Comparison of ENCODE assay signal across 8 cellular contexts in genomic region chr5:71601222-71602026, GRCh38. TPM values are rescaled to one million over a fixed set of nuclear protein-coding genes. Genes with fewer than 3 reads are reported as not detected.
DNase-seq lines count a peak whose midpoint lies in the region; ATAC-seq and FAIRE-seq lines count a peak whose summit lies in the region.

No MANE protein-coding gene starts in this region.

- H3K27me3 Mint-ChIP-seq in activated CD8-positive, alpha-beta T cell treated with anti-CD3 and anti-CD28 coated beads, Interleukin-2, amount 10 ng/mL, durations not matched to agents 7 days and 5 days (ENCODE audit: low read depth), result no peaks in the 10 kb centered on the region
- H3K27me3 Mint-ChIP-seq in naive thymus-derived CD8-positive, alpha-beta T cell, result no peaks in the 10 kb centered on the region
- no peaks in the 10 kb centered on the region for H3K27me3 Mint-ChIP-seq in stimulated activated naive CD8-positive, alpha-beta T cell treated with anti-CD3 and anti-CD28 coated beads, Interleukin-15, amount 100 ng/mL, for 72 hours

- H3K36me3 Mint-ChIP-seq in activated CD8-positive, alpha-beta T cell treated with anti-CD3 and anti-CD28 coated beads, Interleukin-2, amount 10 ng/mL, durations not matched to agents 7 days and 5 days (ENCODE audit: low read depth), result peaks cover 55% of the 10 kb centered on the region
- H3K36me3 Mint-ChIP-seq in naive thymus-derived CD8-positive, alpha-beta T cell, result peaks cover 15 to 80% (median 35%) of the 10 kb centered on the region in 3 donors

- ATAC-seq in Right ventricle myocardium inferior (peak; percentile 88), HG02852 (IDR thresholded peaks at IDR 0.05; ENCODE audit: unreplicated experiment) (peak; percentile 95)
- ATAC-seq in activated CD8-positive, alpha-beta T cell treated with anti-CD3 and anti-CD28 coated beads, Interleukin-2, amount 10 ng/mL, durations not matched to agents 7 days and 5 days, result peak; percentile 94
- peak; percentile 92 to 96 for ATAC-seq in naive thymus-derived CD8-positive, alpha-beta T cell
- peak; percentile 96 for ATAC-seq in stimulated activated naive CD8-positive, alpha-beta T cell treated with anti-CD3 and anti-CD28 coated beads, Interleukin-15, amount 100 ng/mL, for 72 hours

- intact Hi-C loops in Right ventricle myocardium inferior (cut with DNase I) (no loop called here), cardiac septum (cut with DNase I) (no loop called here)

- H3K9me3 Mint-ChIP-seq in activated CD8-positive, alpha-beta T cell treated with anti-CD3 and anti-CD28 coated beads, Interleukin-2, amount 10 ng/mL, durations not matched to agents 7 days and 5 days (ENCODE audit: insufficient read depth), result no peaks in the 10 kb centered on the region
- no peaks in the 10 kb centered on the region for H3K9me3 Mint-ChIP-seq in naive thymus-derived CD8-positive, alpha-beta T cell
- H3K9me3 Mint-ChIP-seq in stimulated activated naive CD8-positive, alpha-beta T cell treated with anti-CD3 and anti-CD28 coated beads, Interleukin-15, amount 100 ng/mL, for 72 hours, result no peaks in the 10 kb centered on the region

- H3K4me3 Mint-ChIP-seq in activated CD8-positive, alpha-beta T cell treated with anti-CD3 and anti-CD28 coated beads, Interleukin-2, amount 10 ng/mL, durations not matched to agents 7 days and 5 days, result peak overlapping the region; percentile 16
- H3K4me3 Mint-ChIP-seq in naive thymus-derived CD8-positive, alpha-beta T cell, result peak overlapping the region in 5 of 10 donors; percentile 32 to 68 (median 63)
- peak overlapping the region; percentile 51 to 74 for H3K4me3 Mint-ChIP-seq in stimulated activated naive CD8-positive, alpha-beta T cell treated with anti-CD3 and anti-CD28 coated beads, Interleukin-15, amount 100 ng/mL, for 72 hours

- H3K4me1 Mint-ChIP-seq in activated CD8-positive, alpha-beta T cell treated with anti-CD3 and anti-CD28 coated beads, Interleukin-2, amount 10 ng/mL, durations not matched to agents 7 days and 5 days (ENCODE audit: low read depth), result peaks cover 41% of the 10 kb centered on the region
- peaks cover 7 to 37% (median 20%) of the 10 kb centered on the region in 4 donors for H3K4me1 Mint-ChIP-seq in naive thymus-derived CD8-positive, alpha-beta T cell
- H3K4me1 Mint-ChIP-seq in stimulated activated naive CD8-positive, alpha-beta T cell treated with anti-CD3 and anti-CD28 coated beads, Interleukin-15, amount 100 ng/mL, for 72 hours, result peaks cover 33% of the 10 kb centered on the region

- POLR2A ChIA-PET in activated CD8-positive, alpha-beta T cell treated with anti-CD3 and anti-CD28 coated beads, Interleukin-2, amount 10 ng/mL, durations not matched to agents 7 days and 5 days (lab: Charles Lee), result interaction anchor here (0.5 to 3.8 kb wide), 5 partner anchors 9 to 34 kb away, joined by 3 to 47 read pairs (median 5); partner anchors contain the start of gene MCCC2
- POLR2A ChIA-PET in naive thymus-derived CD8-positive, alpha-beta T cell (lab: Charles Lee), result interaction anchor here (0.9 to 2.8 kb wide), 2 partner anchors 9 to 14 kb away, joined by 3 to 25 read pairs; partner anchors contain the start of gene MCCC2

- H3K27ac Mint-ChIP-seq in activated CD8-positive, alpha-beta T cell treated with anti-CD3 and anti-CD28 coated beads, Interleukin-2, amount 10 ng/mL, durations not matched to agents 7 days and 5 days, result peak overlapping the region; percentile 93
- H3K27ac Mint-ChIP-seq in naive thymus-derived CD8-positive, alpha-beta T cell, result peak overlapping the region; percentile 51 to 97 (median 84)
- H3K27ac Mint-ChIP-seq in stimulated activated naive CD8-positive, alpha-beta T cell treated with anti-CD3 and anti-CD28 coated beads, Interleukin-15, amount 100 ng/mL, for 72 hours, result peak overlapping the region; percentile 89 to 97

- peak; percentile 4 for FAIRE-seq in endometrium (lab: Jason Lieb, UNC)

- DNase-seq in Right ventricle myocardium inferior (ENCODE audit: missing footprints), result no peak
- DNase-seq in cardiac septum (ENCODE audit: low spot score), result no peak
- peak; percentile 88 for DNase-seq in NCI-H226
- peak; percentile 87 for DNase-seq in activated CD8-positive, alpha-beta T cell treated with anti-CD3 and anti-CD28 coated beads, Interleukin-2, amount 10 ng/mL, durations not matched to agents 7 days and 5 days
- peak; percentile 8 to 81 (median 57) for DNase-seq in naive thymus-derived CD8-positive, alpha-beta T cell
- DNase-seq in stimulated activated naive CD8-positive, alpha-beta T cell treated with anti-CD3 and anti-CD28 coated beads, Interleukin-15, amount 100 ng/mL, for 72 hours, result peak; percentile 76 to 90

- CTCF ChIA-PET in activated CD8-positive, alpha-beta T cell treated with anti-CD3 and anti-CD28 coated beads, Interleukin-2, amount 10 ng/mL, durations not matched to agents 7 days and 5 days (lab: Charles Lee), result interaction anchor here (0.6 to 2.4 kb wide), 25 partner anchors 12 to 755 kb away, joined by 3 to 100 read pairs (median 4); partner anchors contain the start of genes BDP1 and MCCC2

RNA-seq across cellular contexts. Expression of gene MCCC2, which starts 14.3 kb away (rescaled TPM):
- total RNA-seq in Right ventricle myocardium inferior, result 115 TPM
- 85.6 TPM for total RNA-seq in cardiac septum
- total RNA-seq in activated CD8-positive, alpha-beta T cell treated with anti-CD3 and anti-CD28 coated beads, Interleukin-2, amount 10 ng/mL, durations not matched to agents 7 days and 5 days, result 10 to 100 TPM; 41.2 to 41.9 TPM
- total RNA-seq in naive thymus-derived CD8-positive, alpha-beta T cell, result 10 to 100 TPM; 40.6 to 44.1 TPM
- polyA plus RNA-seq in naive thymus-derived CD8-positive, alpha-beta T cell, result 10 to 100 TPM; 22.4 to 28.9 (median 25.5) TPM

Comparison
In these comparisons a context has a peak if more than half of its experiments do, and no peak if none do; other contexts are left out.
1. DNase-seq: peak in NCI-H226 (single experiment), activated CD8-positive, alpha-beta T cell treated with anti-CD3 and anti-CD28 coated beads, Interleukin-2, amount 10 ng/mL, durations not matched to agents 7 days and 5 days (single experiment), naive thymus-derived CD8-positive, alpha-beta T cell (10 of 10) and stimulated activated naive CD8-positive, alpha-beta T cell treated with anti-CD3 and anti-CD28 coated beads, Interleukin-15, amount 100 ng/mL, for 72 hours (2 of 2); none in Right ventricle myocardium inferior (single experiment) and cardiac septum (single experiment).
2. Peak in every context shown above with its lines, with median percentiles within 50 percentile points of each other: ATAC-seq and H3K27ac Mint-ChIP-seq.